ENCODE assay signal across 12 cellular contexts in genomic region chr12:111578276-111578970, GRCh38. TPM values are rescaled to one million over a fixed set of nuclear protein-coding genes. Genes with fewer than 3 reads are reported as not detected.
A peak's percentile ranks its signal among the peaks of the same experiment; 100 is the strongest.
DNase-seq lines count a peak whose midpoint lies in the region; ATAC-seq and TF ChIP-seq lines count a peak whose summit lies in the region.
"Had no signal": no experiment of that assay in that cellular context is flagged by ENCODE, and none has a peak within 500 bp of the region (broad histone marks: within the 10 kb centered on the region; RNA-seq: fewer than 3 reads in every experiment).

No MANE protein-coding gene starts in this region.

- no peaks in the 10 kb centered on the region for H3K27me3 Mint-ChIP-seq in activated T-helper 2 cell treated with anti-CD3 and anti-CD28 coated beads, Interferon-gamma antibody, Interleukin-2, Interleukin-4, amounts not matched to agents 10 μg/mL and 5 μg/mL and 100 μg/mL, durations not matched to agents 14 hours and 24 hours and 36 hours (ENCODE audit: low read depth)
- H3K27me3 Mint-ChIP-seq: IgD-negative memory B cell had no signal

- DNase-seq in CD1c-positive myeloid dendritic cell (ENCODE audit: extremely low spot score) (peak; percentile 28), HL-60 (ENCODE audit: low read depth in 1 of 2, low spot score in 1 of 2) (peak; percentile 5 to 25), kidney tubule cell (ENCODE audit: low spot score) (peak; percentile 82), posterior vena cava (ENCODE audit: low spot score) (no peak), cortex of kidney (lab: John Stamatoyannopoulos, UW) (no peak), NCI-H2227 treated with DMSO at 0.1 percent for 48 hours (lab: John Stamatoyannopoulos, UW) (no peak)
- DNase-seq in activated T-helper 2 cell treated with anti-CD3 and anti-CD28 coated beads, Interferon-gamma antibody, Interleukin-2, Interleukin-4, amounts not matched to agents 10 μg/mL and 5 μg/mL and 100 μg/mL, durations not matched to agents 14 hours and 24 hours and 36 hours (ENCODE audit: low spot score) = no peak
- DNase-seq: glutamatergic neuron; pancreas; stimulated activated naive CD4-positive, alpha-beta T cell treated with Interleukin-2 at 50 U/mL for 16 hours had no signal

- intact Hi-C loops in activated T-helper 2 cell treated with anti-CD3 and anti-CD28 coated beads, Interferon-gamma antibody, Interleukin-2, Interleukin-4, amounts not matched to agents 10 μg/mL and 5 μg/mL and 100 μg/mL, durations not matched to agents 14 hours and 24 hours and 36 hours (cut with micrococcal nuclease) = no loop called here
- intact Hi-C loops in posterior vena cava (cut with DNase I) = no loop called here

- H3K36me3 Mint-ChIP-seq in activated T-helper 2 cell treated with anti-CD3 and anti-CD28 coated beads, Interferon-gamma antibody, Interleukin-2, Interleukin-4, amounts not matched to agents 10 μg/mL and 5 μg/mL and 100 μg/mL, durations not matched to agents 14 hours and 24 hours and 36 hours (ENCODE audit: low read depth) = peaks cover 5% of the 10 kb centered on the region

- no peak for TF ChIP-seq CTCF in HL-60 (IDR thresholded peaks at IDR 0.05; ENCODE audit: insufficient read depth, low read length)

- H3K4me3 ChIP-seq in HL-60 (replicated peaks; ENCODE audit: insufficient read depth, low read length) = no peak overlapping the region
- H3K4me3 ChIP-seq: pancreas had no signal

- no peak for ATAC-seq in GM18517 (IDR thresholded peaks at IDR 0.05; ENCODE audit: unreplicated experiment)

- H3K27me3 ChIP-seq in HL-60 (ENCODE audit: insufficient read depth, poor library complexity, severe bottlenecking) = no peaks in the 10 kb centered on the region
- H3K27me3 ChIP-seq: pancreas had no signal

- H3K4me3 Mint-ChIP-seq in activated T-helper 2 cell treated with anti-CD3 and anti-CD28 coated beads, Interferon-gamma antibody, Interleukin-2, Interleukin-4, amounts not matched to agents 10 μg/mL and 5 μg/mL and 100 μg/mL, durations not matched to agents 14 hours and 24 hours and 36 hours (ENCODE audit: low read depth) = no peak overlapping the region
- H3K4me3 Mint-ChIP-seq: IgD-negative memory B cell had no signal

- no peak overlapping the region for H3K27ac ChIP-seq in HL-60 (replicated peaks)
- H3K27ac ChIP-seq: pancreas had no signal

- peaks cover 10% of the 10 kb centered on the region for H3K4me1 Mint-ChIP-seq in activated T-helper 2 cell treated with anti-CD3 and anti-CD28 coated beads, Interferon-gamma antibody, Interleukin-2, Interleukin-4, amounts not matched to agents 10 μg/mL and 5 μg/mL and 100 μg/mL, durations not matched to agents 14 hours and 24 hours and 36 hours (ENCODE audit: low read depth)

- peak overlapping the region; percentile 12 for H3K27ac Mint-ChIP-seq in activated T-helper 2 cell treated with anti-CD3 and anti-CD28 coated beads, Interferon-gamma antibody, Interleukin-2, Interleukin-4, amounts not matched to agents 10 μg/mL and 5 μg/mL and 100 μg/mL, durations not matched to agents 14 hours and 24 hours and 36 hours

- no peaks in the 10 kb centered on the region for H3K9me3 Mint-ChIP-seq in activated T-helper 2 cell treated with anti-CD3 and anti-CD28 coated beads, Interferon-gamma antibody, Interleukin-2, Interleukin-4, amounts not matched to agents 10 μg/mL and 5 μg/mL and 100 μg/mL, durations not matched to agents 14 hours and 24 hours and 36 hours
- H3K9me3 Mint-ChIP-seq: IgD-negative memory B cell had no signal

RNA-seq across cellular contexts. Expression of gene ATXN2, which starts 20.7 kb away (rescaled TPM):
- 51.6 and 52.6 TPM in 2 replicates for total RNA-seq in activated T-helper 2 cell treated with anti-CD3 and anti-CD28 coated beads, Interferon-gamma antibody, Interleukin-2, Interleukin-4, amounts not matched to agents 10 μg/mL and 5 μg/mL and 100 μg/mL, durations not matched to agents 14 hours and 24 hours and 36 hours
- 10 to 100 TPM; 57.8 to 64.4 TPM for total RNA-seq in posterior vena cava

Comparison
In these comparisons a context has a peak if more than half of its experiments do, and no peak if none do; other contexts are left out.
1. DNase-seq: peak in CD1c-positive myeloid dendritic cell (single experiment), HL-60 (2 of 2) and kidney tubule cell (single experiment); none in activated T-helper 2 cell treated with anti-CD3 and anti-CD28 coated beads, Interferon-gamma antibody, Interleukin-2, Interleukin-4, amounts not matched to agents 10 μg/mL and 5 μg/mL and 100 μg/mL, durations not matched to agents 14 hours and 24 hours and 36 hours (single experiment), posterior vena cava (single experiment), cortex of kidney (single experiment) and NCI-H2227 treated with DMSO at 0.1 percent for 48 hours (single experiment).